ENCODE assay signal across 10 cellular contexts in genomic region chr9:88418715-88419540, GRCh38. TPM values are rescaled to one million over a fixed set of nuclear protein-coding genes. Genes with fewer than 3 reads are reported as not detected.
DNase-seq lines count a peak whose midpoint lies in the region; ATAC-seq and TF ChIP-seq lines count a peak whose summit lies in the region.
"Had no signal": no experiment of that assay in that cellular context is flagged by ENCODE, and none has a peak within 500 bp of the region (broad histone marks: within the 10 kb centered on the region; RNA-seq: fewer than 3 reads in every experiment).

No MANE protein-coding gene starts in this region.

- H3K4me2 ChIP-seq in PC-9: no peak overlapping the region
- H3K4me2 ChIP-seq: KMS-11 had no signal

- POLR2A ChIA-PET in T-cell (lab: Charles Lee) (no interaction called here), PC-9 (lab: Charles Lee; ENCODE audit: unreplicated experiment) (no interaction called here)

- peak overlapping the region; percentile 3 to 8 for H3K27ac Mint-ChIP-seq in T-cell
- H3K27ac Mint-ChIP-seq in chondrocyte (ENCODE audit: unreplicated experiment): peak overlapping the region; percentile 82

- H3K9me3 ChIP-seq in PC-9 (ENCODE audit: insufficient read depth, low read depth): peaks cover 34% of the 10 kb centered on the region

- peaks cover 62% of the 10 kb centered on the region for H3K36me3 ChIP-seq in PC-9 (ENCODE audit: low read depth)

- H3K9me3 Mint-ChIP-seq in T-cell: peaks cover 7 to 41% (median 27%) of the 10 kb centered on the region in 3 donors
- H3K9me3 Mint-ChIP-seq in chondrocyte (ENCODE audit: low read depth): peaks cover 7% of the 10 kb centered on the region

- H2AFZ ChIP-seq in PC-9: no peak overlapping the region

- no peaks in the 10 kb centered on the region for H3K27me3 ChIP-seq in PC-9 (ENCODE audit: insufficient read depth, low read depth)

- intact Hi-C loops in PC-9 (cut with micrococcal nuclease; ENCODE audit: unreplicated experiment): no loop called here

- peaks cover 12 to 19% (median 12%) of the 10 kb centered on the region in 3 donors for H3K4me1 Mint-ChIP-seq in T-cell
- peaks cover 26% of the 10 kb centered on the region for H3K4me1 Mint-ChIP-seq in chondrocyte (ENCODE audit: low read depth)

- peak; percentile 13 for TF ChIP-seq CTCF in chondrocyte (IDR thresholded peaks at IDR 0.05)
- TF ChIP-seq CTCF in PC-9 (conservative IDR thresholded peaks at IDR 0.05): no peak

- CTCF ChIA-PET in T-cell (lab: Charles Lee): no interaction called here
- CTCF ChIA-PET in PC-9 (lab: Charles Lee): no interaction called here

- H3K9me2 ChIP-seq in PC-9 (ENCODE audit: insufficient read depth): no peaks in the 10 kb centered on the region

- no peak for ATAC-seq in T-cell (replicated peaks in 1 of 4)
- no peak for ATAC-seq in HG03442 (IDR thresholded peaks at IDR 0.05; ENCODE audit: unreplicated experiment)

- H3K4me1 ChIP-seq in PC-9 (replicated peaks; ENCODE audit: insufficient read depth): no peaks in the 10 kb centered on the region

- H3K27me3 Mint-ChIP-seq in T-cell (no peaks in the 10 kb centered on the region), chondrocyte (ENCODE audit: low read depth) (no peaks in the 10 kb centered on the region)

- H3F3A ChIP-seq in PC-9 (ENCODE audit: insufficient read depth, low read depth): 0 out of 2 replicates have a peak, but pooled peaks cover 4% of the 10 kb centered on the region

- no peak overlapping the region for H3K4me3 Mint-ChIP-seq in T-cell
- no peak overlapping the region for H3K4me3 Mint-ChIP-seq in chondrocyte (ENCODE audit: unreplicated experiment)

- peak; percentile 54 for DNase-seq in activated CD8-positive, alpha-beta memory T cell treated with anti-CD3 and anti-CD28 coated beads, Interleukin-2, amount 50 U/mL, for 48 hours
- DNase-seq in activated CD8-positive, alpha-beta memory T cell treated with anti-CD3 and anti-CD28 coated beads, Interleukin-2, amount 50 U/mL, for 4 hours: no peak
- DNase-seq in T-cell (no peak), chondrocyte (ENCODE audit: low spot score) (no peak), PC-9 (no peak), C1 segment of cervical spinal cord (lab: John Stamatoyannopoulos, UW) (no peak)
- DNase-seq in stimulated activated CD8-positive, alpha-beta memory T cell treated with anti-CD3 and anti-CD28 coated beads, Interleukin-15, amount 100 ng/mL, for 48 hours (ENCODE audit: low read depth in 2 of 2): peak; percentile 8 to 29
- DNase-seq: NCI-H748 treated with DMSO at 0.1 percent for 48 hours had no signal

- no peak overlapping the region for H3K27ac ChIP-seq in PC-9
- H3K27ac ChIP-seq: KMS-11 had no signal

- no peak overlapping the region for H3K4me3 ChIP-seq in PC-9

- H4K20me1 ChIP-seq in PC-9 (ENCODE audit: insufficient read depth): no peaks in the 10 kb centered on the region

- BruUV-seq in PC-9 (replicated peaks; lab: Mats Ljungman, UMichigan): no TSS peak

- peaks cover 96% of the 10 kb centered on the region for H3K79me2 ChIP-seq in PC-9 (ENCODE audit: low read depth)

- H3K36me3 Mint-ChIP-seq in T-cell: peaks cover 71% of the 10 kb centered on the region
- H3K36me3 Mint-ChIP-seq in chondrocyte (ENCODE audit: low read depth): peaks cover 16% of the 10 kb centered on the region

RNA-seq across cellular contexts. Expression of gene SPIN1, which starts 30.7 kb away (rescaled TPM):
- total RNA-seq in T-cell: 10 to 100 TPM; 24.8 to 35.0 (median 29.4) TPM
- 94.9 to 110 TPM (median 103 TPM) in 3 replicates for total RNA-seq in chondrocyte
- 102 and 112 TPM in 2 replicates for total RNA-seq in PC-9 (2021)

Comparison
In these comparisons a context has a peak if more than half of its experiments do, and no peak if none do; other contexts are left out.
1. DNase-seq: peak in activated CD8-positive, alpha-beta memory T cell treated with anti-CD3 and anti-CD28 coated beads, Interleukin-2, amount 50 U/mL, for 48 hours (single experiment) and stimulated activated CD8-positive, alpha-beta memory T cell treated with anti-CD3 and anti-CD28 coated beads, Interleukin-15, amount 100 ng/mL, for 48 hours (2 of 2); none in activated CD8-positive, alpha-beta memory T cell treated with anti-CD3 and anti-CD28 coated beads, Interleukin-2, amount 50 U/mL, for 4 hours (single experiment), T-cell (0 of 34), chondrocyte (single experiment), PC-9 (0 of 2) and C1 segment of cervical spinal cord (0 of 14).